13 cellular contexts compared by ENCODE assay signal in the genomic region with DNA sequence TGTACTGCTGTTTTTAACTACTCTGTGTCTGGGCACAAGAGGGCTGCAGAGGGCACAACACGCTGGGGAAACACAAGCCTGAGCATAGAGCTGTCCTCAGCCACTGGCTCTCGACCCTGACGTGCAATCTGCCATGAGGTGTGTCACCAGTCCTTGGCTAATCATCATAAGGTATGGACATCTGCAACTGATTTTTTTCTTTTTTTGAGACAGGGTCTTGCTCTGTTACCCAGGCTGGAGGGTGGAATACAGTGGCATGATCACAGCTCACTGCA. TPM values are rescaled to one million over a fixed set of nuclear protein-coding genes. Genes with fewer than 3 reads are reported as not detected.
DNase-seq lines count a peak whose midpoint lies in the region; ATAC-seq, FAIRE-seq and TF ChIP-seq lines count a peak whose summit lies in the region.
"Had no signal": no experiment of that assay in that cellular context is flagged by ENCODE, and none has a peak within 500 bp of the region (broad histone marks: within the 10 kb centered on the region; RNA-seq: fewer than 3 reads in every experiment).

No MANE protein-coding gene starts in this region.

- peak overlapping the region; percentile 99 for H3K27ac ChIP-seq in astrocyte (ENCODE audit: low read depth, low read length)
- peak overlapping the region; percentile 100 for H3K27ac ChIP-seq in mesodermal cell (ENCODE audit: low read depth, low read length, severe bottlenecking)
- H3K27ac ChIP-seq in substantia nigra (ENCODE audit: low read depth, low read length, poor library complexity, severe bottlenecking): peak overlapping the region; percentile 86

- peaks cover 29% of the 10 kb centered on the region for H4K20me1 ChIP-seq in astrocyte (ENCODE audit: insufficient read depth, low read length)

- TF ChIP-seq CTCF in astrocyte (IDR thresholded peaks at IDR 0.05; ENCODE audit: insufficient read depth, low read depth, low read length): no peak

- H3K36me3 Mint-ChIP-seq in T-helper 2 cell treated with Interferon-gamma antibody and Interleukin-4, amounts not matched to agents 5 μg/mL and 100 μg/mL, for 36 hours (ENCODE audit: low read depth): peaks cover 11% of the 10 kb centered on the region
- peaks cover 5% of the 10 kb centered on the region for H3K36me3 Mint-ChIP-seq in astrocyte (ENCODE audit: low read depth, unreplicated experiment)

- no peaks in the 10 kb centered on the region for H3K27me3 Mint-ChIP-seq in T-helper 2 cell treated with Interferon-gamma antibody and Interleukin-4, amounts not matched to agents 5 μg/mL and 100 μg/mL, for 36 hours (ENCODE audit: low read depth)
- no peaks in the 10 kb centered on the region for H3K27me3 Mint-ChIP-seq in astrocyte (ENCODE audit: low read depth, unreplicated experiment)

- H3K36me3 ChIP-seq in astrocyte (ENCODE audit: insufficient read depth, low read length) (no peaks in the 10 kb centered on the region), mesodermal cell (ENCODE audit: control insufficient read depth, insufficient read depth, low read length) (peaks cover 29% of the 10 kb centered on the region)

- WGBS in mesodermal cell (ENCODE audit: insufficient coverage in 2 of 2), 2 experiments: 88 to 96% methylated on average over 3 of the region's 3 CpGs

- DNase-seq in T-helper 2 cell treated with Interferon-gamma antibody and Interleukin-4, amounts not matched to agents 5 μg/mL and 100 μg/mL, for 36 hours (ENCODE audit: low spot score): no peak
- DNase-seq in T-helper 2 cell (no peak), astrocyte (ENCODE audit: low read depth) (no peak), substantia nigra (lab: John Stamatoyannopoulos, UW) (no peak), NCI-H2107 (lab: John Stamatoyannopoulos, UW) (no peak), T-helper 9 cell (no peak)
- DNase-seq: 8988T; activated T-cell treated with anti-CD3 and anti-CD28 coated beads, Interleukin-2, amount 50 U/mL, for 48 hours; effector CD4-positive, alpha-beta T cell; stimulated activated CD4-positive, alpha-beta T cell treated with anti-CD3 and anti-CD28 coated beads, Interleukin-15, amount 100 ng/mL, for 24 hours had no signal

- no peaks in the 10 kb centered on the region for H3K9me3 ChIP-seq in astrocyte (ENCODE audit: insufficient read depth, low read depth, low read length)
- no peaks in the 10 kb centered on the region for H3K9me3 ChIP-seq in mesodermal cell (ENCODE audit: control insufficient read depth, low read length)

- peaks cover 52% of the 10 kb centered on the region for H3K4me1 Mint-ChIP-seq in T-helper 2 cell treated with Interferon-gamma antibody and Interleukin-4, amounts not matched to agents 5 μg/mL and 100 μg/mL, for 36 hours (ENCODE audit: low read depth)
- peaks cover 78% of the 10 kb centered on the region for H3K4me1 Mint-ChIP-seq in astrocyte (ENCODE audit: low read depth, unreplicated experiment)

- H3K4me3 Mint-ChIP-seq in T-helper 2 cell treated with Interferon-gamma antibody and Interleukin-4, amounts not matched to agents 5 μg/mL and 100 μg/mL, for 36 hours: no peak overlapping the region
- H3K4me3 Mint-ChIP-seq in astrocyte (ENCODE audit: unreplicated experiment): peak overlapping the region; percentile 27

- FAIRE-seq in astrocyte (lab: Jason Lieb, UNC): no peak
- FAIRE-seq: islet of Langerhans had no signal

- H3K4me3 ChIP-seq in astrocyte (ENCODE audit: insufficient read depth, low read depth, low read length): no peak overlapping the region
- no peak overlapping the region for H3K4me3 ChIP-seq in mesodermal cell (ENCODE audit: extremely low read depth, insufficient read depth, low read length, poor library complexity, severe bottlenecking)

- no peak overlapping the region for H2AFZ ChIP-seq in astrocyte (ENCODE audit: low read depth, low read length)

- H3K4me1 ChIP-seq in astrocyte (ENCODE audit: insufficient read depth, low read length): peaks cover 76% of the 10 kb centered on the region
- peaks cover 74% of the 10 kb centered on the region for H3K4me1 ChIP-seq in mesodermal cell (ENCODE audit: control insufficient read depth, insufficient read depth, low read length, poor library complexity, severe bottlenecking)

- no peaks in the 10 kb centered on the region for H3K27me3 ChIP-seq in astrocyte (ENCODE audit: insufficient read depth, low read length)

- H3K79me2 ChIP-seq in astrocyte (ENCODE audit: insufficient read depth, low read length): peaks cover 94% of the 10 kb centered on the region

- no peak for ATAC-seq in GM19467 (IDR thresholded peaks at IDR 0.05; ENCODE audit: unreplicated experiment)

- peak overlapping the region; percentile 45 for H3K27ac Mint-ChIP-seq in T-helper 2 cell treated with Interferon-gamma antibody and Interleukin-4, amounts not matched to agents 5 μg/mL and 100 μg/mL, for 36 hours
- no peak overlapping the region for H3K27ac Mint-ChIP-seq in astrocyte (ENCODE audit: unreplicated experiment)

- H3K4me2 ChIP-seq in astrocyte (ENCODE audit: low read length): peak overlapping the region; percentile 65

- H3K9ac ChIP-seq in astrocyte (ENCODE audit: low read length): peak overlapping the region; percentile 62

- H3K9me3 Mint-ChIP-seq in T-helper 2 cell treated with Interferon-gamma antibody and Interleukin-4, amounts not matched to agents 5 μg/mL and 100 μg/mL, for 36 hours: no peaks in the 10 kb centered on the region
- H3K9me3 Mint-ChIP-seq in astrocyte (ENCODE audit: unreplicated experiment): no peaks in the 10 kb centered on the region

RNA-seq across cellular contexts. Expression of a gene that starts 29.5 kb away (rescaled TPM):
- 126 and 151 TPM in 2 replicates for total RNA-seq in astrocyte
- 85.7 TPM for polyA plus RNA-seq in mesodermal cell (2013, experiment 1 of 2)
- 72.4 TPM for polyA plus RNA-seq in mesodermal cell (2013, experiment 2 of 2)

RNA-seq across cellular contexts. Expression of a gene that starts 35.1 kb away (rescaled TPM):
- 1,543 and 1,660 TPM in 2 replicates for total RNA-seq in astrocyte
- polyA plus RNA-seq in mesodermal cell (2013, experiment 1 of 2): 3,564 TPM
- 3,441 TPM for polyA plus RNA-seq in mesodermal cell (2013, experiment 2 of 2)

RNA-seq across cellular contexts. Expression of a gene that starts 41.5 kb away (rescaled TPM):
- total RNA-seq in astrocyte: 95.5 and 123 TPM in 2 replicates
- polyA plus RNA-seq in mesodermal cell (2013, experiment 1 of 2): 50.4 TPM
- 37.7 TPM for polyA plus RNA-seq in mesodermal cell (2013, experiment 2 of 2)

RNA-seq across cellular contexts. Expression of a gene that starts 55.6 kb away (rescaled TPM):
- total RNA-seq in astrocyte: 2,157 and 2,549 TPM in 2 replicates
- polyA plus RNA-seq in mesodermal cell (2013, experiment 1 of 2): 3,572 TPM
- polyA plus RNA-seq in mesodermal cell (2013, experiment 2 of 2): 5,947 TPM

RNA-seq across cellular contexts. Expression of a gene that starts 57.0 kb away (rescaled TPM):
- 2,477 and 2,591 TPM in 2 replicates for total RNA-seq in astrocyte
- 2,740 TPM for polyA plus RNA-seq in mesodermal cell (2013, experiment 1 of 2)
- polyA plus RNA-seq in mesodermal cell (2013, experiment 2 of 2): 5,488 TPM
